Comparison of ENCODE assay signal across 29 cellular contexts in the genomic region with DNA sequence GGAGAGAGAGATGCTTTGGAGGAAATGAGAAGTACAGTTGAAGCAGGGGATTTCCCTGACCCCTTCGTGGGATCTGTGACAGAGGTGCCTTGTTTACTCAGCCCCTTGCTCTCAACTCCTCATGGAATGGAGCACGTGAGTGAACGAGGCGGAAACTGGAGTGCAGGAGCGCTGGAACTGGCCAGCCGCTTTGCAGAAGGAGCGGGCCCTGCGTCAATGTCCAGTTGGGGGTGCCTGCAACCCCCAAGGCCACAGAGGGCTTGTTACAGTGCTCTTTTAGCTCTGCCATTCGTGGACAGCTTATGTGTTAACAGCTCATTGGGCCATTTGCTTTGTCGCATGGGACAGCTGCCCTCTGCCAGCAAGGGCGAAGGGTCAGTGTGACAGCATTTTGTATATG.
"Had no signal": no experiment of that assay in that cellular context is flagged by ENCODE, and none has a peak within 500 bp of the region (broad histone marks: within the 10 kb centered on the region; RNA-seq: fewer than 3 reads in every experiment).

No MANE protein-coding gene starts in this region.

- H3K4me3 ChIP-seq: left ventricle myocardium inferior, lung, neural progenitor cell, ovary, prostate gland, skin epidermis, stomach, testis, thyroid gland, transverse colon, upper lobe of left lung, vagina had no signal

- H3K9ac ChIP-seq: neural progenitor cell had no signal

- H3K4me1 ChIP-seq: left ventricle myocardium inferior, neural progenitor cell, prostate gland, stomach, testis, thyroid gland, transverse colon, upper lobe of left lung, vagina had no signal

- H3K27me3 Mint-ChIP-seq: naive B cell; stimulated activated naive B cell treated with anti-CD40 and anti-IgM and Interleukin-4, amounts not matched to agents 10 μg/mL and 1 μg/mL and 100 μg/mL, for 72 hours had no signal

- H3K27me3 ChIP-seq: neural progenitor cell, ovary, stomach, testis, thyroid gland, transverse colon, upper lobe of left lung, vagina had no signal

- H3K27ac Mint-ChIP-seq: immature natural killer cell; mesothelial cell of epicardium; naive B cell; natural killer cell; neural progenitor cell; stimulated activated naive B cell treated with anti-CD40 and anti-IgM and Interleukin-4, amounts not matched to agents 10 μg/mL and 1 μg/mL and 100 μg/mL, for 72 hours had no signal

- H3K4me2 ChIP-seq: neural progenitor cell had no signal

- H3K9me3 Mint-ChIP-seq: mesothelial cell of epicardium, nephron progenitor cell, neural progenitor cell had no signal

- H3K4me1 Mint-ChIP-seq: immature natural killer cell; naive B cell; natural killer cell; nephron progenitor cell; neural progenitor cell; stimulated activated naive B cell treated with anti-CD40 and anti-IgM and Interleukin-4, amounts not matched to agents 10 μg/mL and 1 μg/mL and 100 μg/mL, for 72 hours had no signal

- H3K27ac ChIP-seq: left ventricle myocardium inferior, neural progenitor cell, ovary, prostate gland, skin epidermis, stomach, testis, thyroid gland, transverse colon, upper lobe of left lung, vagina had no signal

- DNase-seq: hypothalamus; immature natural killer cell; kidney; left ventricle myocardium inferior; mesendoderm; naive B cell; natural killer cell; nephron progenitor cell; ovary; retina; right cardiac atrium; stimulated activated CD4-positive, alpha-beta T cell treated with anti-CD3 and anti-CD28 coated beads, Interleukin-12 subunit alpha, Interleukin-12 subunit beta, amount 100 ng/mL, for 4 hours; stimulated activated CD4-positive, alpha-beta T cell treated with anti-CD3 and anti-CD28 coated beads, Interleukin-15, amount 100 ng/mL, for 24 hours; stimulated activated CD4-positive, alpha-beta T cell treated with anti-CD3 and anti-CD28 coated beads, Interleukin-2, amount 100 ng/mL, for 24 hours; stimulated activated CD4-positive, alpha-beta T cell treated with anti-CD3 and anti-CD28 coated beads, Interleukin-4, amount 100 ng/mL, for 1 hour; stimulated activated naive B cell treated with anti-CD40 and anti-IgM and Interleukin-4, amounts not matched to agents 10 μg/mL and 1 μg/mL and 100 μg/mL, for 72 hours; stimulated activated naive CD8-positive, alpha-beta T cell treated with anti-CD3 and anti-CD28 coated beads, Interleukin-15, Interleukin-2, amounts not matched to agents 100 U/mL and 50 U/mL, for 24 hours; stomach; testis; thyroid gland; transverse colon had no signal

- H3K4me3 Mint-ChIP-seq: immature natural killer cell; mesothelial cell of epicardium; naive B cell; natural killer cell; nephron progenitor cell; neural progenitor cell; stimulated activated naive B cell treated with anti-CD40 and anti-IgM and Interleukin-4, amounts not matched to agents 10 μg/mL and 1 μg/mL and 100 μg/mL, for 72 hours had no signal

- H2AFZ ChIP-seq: neural progenitor cell had no signal

- H3K9me3 ChIP-seq: left ventricle myocardium inferior, ovary, prostate gland, testis, thyroid gland, vagina had no signal

- ATAC-seq: natural killer cell; right cardiac atrium; sciatic nerve; stimulated activated naive CD8-positive, alpha-beta T cell treated with anti-CD3 and anti-CD28 coated beads, Interleukin-15, Interleukin-2, amounts not matched to agents 100 U/mL and 50 U/mL, for 24 hours had no signal

- H3K36me3 ChIP-seq: left ventricle myocardium inferior, neural progenitor cell, ovary, prostate gland, stomach, thyroid gland, transverse colon, upper lobe of left lung, vagina had no signal

- H3K36me3 Mint-ChIP-seq: immature natural killer cell; mesothelial cell of epicardium; naive B cell; neural progenitor cell; stimulated activated naive B cell treated with anti-CD40 and anti-IgM and Interleukin-4, amounts not matched to agents 10 μg/mL and 1 μg/mL and 100 μg/mL, for 72 hours had no signal
